In genomic region chr15:44729394-44729913, GRCh38 we compare ENCODE assay signal across 8 cellular contexts. TPM values are rescaled to one million over a fixed set of nuclear protein-coding genes. Genes with fewer than 3 reads are reported as not detected.
DNase-seq lines count a peak whose midpoint lies in the region; ATAC-seq, FAIRE-seq and TF ChIP-seq lines count a peak whose summit lies in the region.

No MANE protein-coding gene starts in this region.

- no peak for TF ChIP-seq POLR2A in body of pancreas (IDR thresholded peaks at IDR 0.05)

- H3K27me3 ChIP-seq in body of pancreas (no peaks in the 10 kb centered on the region), keratinocyte (ENCODE audit: control insufficient read depth, extremely low read depth, insufficient read depth, low read length) (no peaks in the 10 kb centered on the region)

- H2AFZ ChIP-seq in keratinocyte (ENCODE audit: control insufficient read depth, low read length) = peak overlapping the region; percentile 97

- ATAC-seq in Right ventricle myocardium inferior = peak; percentile 15
- ATAC-seq in body of pancreas = no peak
- peak; percentile 24 for ATAC-seq in stimulated activated memory B cell treated with anti-CD40 and anti-IgM and Interleukin-4, amounts not matched to agents 10 μg/mL and 1 μg/mL and 100 μg/mL, for 72 hours
- ATAC-seq in GM21526 (IDR thresholded peaks at IDR 0.05; ENCODE audit: low FRiP score, unreplicated experiment) = no peak

- intact Hi-C loops in Right ventricle myocardium inferior (cut with DNase I) (no loop called here), cardiac septum (cut with DNase I) (loop anchor here (2.0 to 10.0 kb wide), 3 partner anchors 67 to 305 kb away; partner anchors contain the start of genes CTDSPL2, EIF3J and SPG11), body of pancreas (cut with DNase I) (no loop called here)

- H3K4me3 Mint-ChIP-seq in stimulated activated memory B cell treated with anti-CD40 and anti-IgM and Interleukin-4, amounts not matched to agents 10 μg/mL and 1 μg/mL and 100 μg/mL, for 72 hours = peak overlapping the region; percentile 99

- no peaks in the 10 kb centered on the region for H3K36me3 ChIP-seq in body of pancreas (replicated peaks in 1 of 2; ENCODE audit: insufficient read depth in 1 of 2, low read depth in 2 of 2)
- no peaks in the 10 kb centered on the region for H3K36me3 ChIP-seq in keratinocyte (ENCODE audit: control insufficient read depth in 2 of 2, extremely low read depth in 1 of 2, insufficient read depth in 2 of 2, low read length in 2 of 2)

- H3K9me1 ChIP-seq in keratinocyte (ENCODE audit: control insufficient read depth, extremely low read depth, insufficient read depth, low read length) = no peaks in the 10 kb centered on the region

- peaks cover 10% of the 10 kb centered on the region for H3K36me3 Mint-ChIP-seq in stimulated activated memory B cell treated with anti-CD40 and anti-IgM and Interleukin-4, amounts not matched to agents 10 μg/mL and 1 μg/mL and 100 μg/mL, for 72 hours

- H3K4me1 ChIP-seq in body of pancreas (peaks cover 19% of the 10 kb centered on the region), keratinocyte (ENCODE audit: control insufficient read depth, extremely low read depth, insufficient read depth, low read length) (peaks cover 40% of the 10 kb centered on the region)

- H3K27ac ChIP-seq in body of pancreas (peak overlapping the region; percentile 91 to 97 (median 96)), keratinocyte (ENCODE audit: control insufficient read depth, insufficient read depth, low read length) (peak overlapping the region; percentile 97)

- FAIRE-seq in keratinocyte (lab: Jason Lieb, UNC) = no peak

- H3K4me2 ChIP-seq in keratinocyte (ENCODE audit: control insufficient read depth, extremely low read depth, insufficient read depth, low read depth, low read length) = peak overlapping the region; percentile 93

- no peaks in the 10 kb centered on the region for H3K9me3 Mint-ChIP-seq in stimulated activated memory B cell treated with anti-CD40 and anti-IgM and Interleukin-4, amounts not matched to agents 10 μg/mL and 1 μg/mL and 100 μg/mL, for 72 hours

- H3K4me3 ChIP-seq in body of pancreas = peak overlapping the region; percentile 38 to 44
- peak overlapping the region; percentile 52 to 90 (median 87) for H3K4me3 ChIP-seq in keratinocyte (ENCODE audit: control insufficient read depth in 2 of 3, extremely low read depth in 1 of 3, insufficient read depth in 2 of 3, low read depth in 1 of 3, low read length in 3 of 3)

- H3K9ac ChIP-seq in keratinocyte (ENCODE audit: control insufficient read depth, extremely low read depth, insufficient read depth, low read length) = peak overlapping the region; percentile 90

- DNase-seq in Right ventricle myocardium inferior (ENCODE audit: missing footprints) (no peak), cardiac septum (ENCODE audit: low spot score) (no peak), NCI-H526 treated with DMSO at 0.1 percent for 48 hours (lab: John Stamatoyannopoulos, UW) (peak; percentile 77), body of pancreas (no peak), keratinocyte (ENCODE audit: low read depth, low spot score) (no peak), globus pallidus (ENCODE audit: low spot score) (no peak)

- H3K9me3 ChIP-seq in body of pancreas = no peaks in the 10 kb centered on the region
- no peaks in the 10 kb centered on the region for H3K9me3 ChIP-seq in keratinocyte (ENCODE audit: control insufficient read depth, low read depth, low read length)

- peaks cover 2% of the 10 kb centered on the region for H3K79me2 ChIP-seq in keratinocyte (ENCODE audit: control insufficient read depth, insufficient read depth, low read length)

- dilution Hi-C loops in keratinocyte (cut with MboI; ENCODE audit: extremely low pct_ligation_motif_present, low sequenced_read_pairs) = no loop called here

- H3K4me1 Mint-ChIP-seq in stimulated activated memory B cell treated with anti-CD40 and anti-IgM and Interleukin-4, amounts not matched to agents 10 μg/mL and 1 μg/mL and 100 μg/mL, for 72 hours = peaks cover 60% of the 10 kb centered on the region

- 6 to 10% methylated on average over 17 to 20 of the region's 20 CpGs for WGBS in body of pancreas, 2 donors

- no peak for TF ChIP-seq CTCF in body of pancreas (IDR thresholded peaks at IDR 0.05)
- TF ChIP-seq CTCF in keratinocyte (optimal IDR thresholded peaks at IDR 0.05 in 1 of 3, IDR thresholded peaks at IDR 0.05 in 1 of 3, conservative IDR thresholded peaks at IDR 0.05 in 1 of 3; ENCODE audit: extremely low read depth in 1 of 3, insufficient read depth in 2 of 3, low read length in 3 of 3) = no peak

- peak overlapping the region; percentile 98 for H3K27ac Mint-ChIP-seq in stimulated activated memory B cell treated with anti-CD40 and anti-IgM and Interleukin-4, amounts not matched to agents 10 μg/mL and 1 μg/mL and 100 μg/mL, for 72 hours

- no peaks in the 10 kb centered on the region for H3K27me3 Mint-ChIP-seq in stimulated activated memory B cell treated with anti-CD40 and anti-IgM and Interleukin-4, amounts not matched to agents 10 μg/mL and 1 μg/mL and 100 μg/mL, for 72 hours

- no peaks in the 10 kb centered on the region for H4K20me1 ChIP-seq in keratinocyte (ENCODE audit: control insufficient read depth, extremely low read depth, insufficient read depth, low read length)

RNA-seq across cellular contexts. Expression of gene TRIM69, which starts 6.9 kb away (rescaled TPM):
- total RNA-seq in Right ventricle myocardium inferior = 51.9 TPM
- total RNA-seq in cardiac septum = 70.7 TPM
- total RNA-seq in body of pancreas = 1 to 10 TPM; 2.6 to 2.9 TPM
- polyA plus RNA-seq in keratinocyte = 6.2 to 11.0 TPM (median 9.3 TPM) in 3 replicates
- polyA plus RNA-seq in keratinocyte (2011; ENCODE audit: low read depth) = 18.0 TPM
- polyA plus RNA-seq in keratinocyte (2011; cell fraction: cytosol; rRNA removed) = 6.0 and 9.9 TPM in 2 replicates
- polyA plus RNA-seq in keratinocyte (2011; cell fraction: nucleus; rRNA removed) = 3.8 and 4.4 TPM in 2 replicates
- 5.5 and 6.3 TPM in 2 replicates for polyA plus RNA-seq in keratinocyte (2012; ENCODE audit: low replicate concordance)
- 3.2 to 7.2 TPM (median 5.5 TPM) in 3 replicates for polyA minus RNA-seq in keratinocyte
- 3.3 TPM for polyA minus RNA-seq in keratinocyte (2011; cell fraction: cytosol; rRNA and poly(A)+ RNA removed)
- 1.6 and 4.9 TPM in 2 replicates for polyA minus RNA-seq in keratinocyte (2011; cell fraction: nucleus; rRNA and poly(A)+ RNA removed)

RNA-seq across cellular contexts. Expression of gene B2M, which starts 18.1 kb away (rescaled TPM):
- total RNA-seq in Right ventricle myocardium inferior (1,155 TPM), cardiac septum (904 TPM), body of pancreas (100 to 1,000 TPM; 774 to 835 TPM)
- polyA plus RNA-seq in keratinocyte = 2,930 to 4,328 TPM (median 3,098 TPM) in 3 replicates
- 444 TPM for polyA plus RNA-seq in keratinocyte (2011; ENCODE audit: low read depth)
- polyA plus RNA-seq in keratinocyte (2011; cell fraction: cytosol; rRNA removed) = 2,818 and 4,243 TPM in 2 replicates
- polyA plus RNA-seq in keratinocyte (2011; cell fraction: nucleus; rRNA removed) = 4,543 and 5,641 TPM in 2 replicates
- 1,371 and 1,431 TPM in 2 replicates for polyA plus RNA-seq in keratinocyte (2012; ENCODE audit: low replicate concordance)
- polyA minus RNA-seq in keratinocyte = 171 to 639 TPM (median 616 TPM) in 3 replicates
- polyA minus RNA-seq in keratinocyte (2011; cell fraction: cytosol; rRNA and poly(A)+ RNA removed) = 661 TPM
- polyA minus RNA-seq in keratinocyte (2011; cell fraction: nucleus; rRNA and poly(A)+ RNA removed) = 364 and 767 TPM in 2 replicates

RNA-seq across cellular contexts. Expression of gene PATL2, which starts 18.3 kb away (rescaled TPM):
- total RNA-seq in Right ventricle myocardium inferior = 3.3 TPM
- total RNA-seq in cardiac septum = 1.00 TPM
- 1 to 10 TPM; 1.0 to 1.6 TPM for total RNA-seq in body of pancreas
- polyA plus RNA-seq in keratinocyte = 0.15 to 1.0 TPM (median 0.46 TPM) in 3 replicates
- 0.17 TPM for polyA plus RNA-seq in keratinocyte (2011; ENCODE audit: low read depth)
- 0.19 and 0.21 TPM in 2 replicates for polyA plus RNA-seq in keratinocyte (2011; cell fraction: cytosol; rRNA removed)
- polyA plus RNA-seq in keratinocyte (2011; cell fraction: nucleus; rRNA removed) = 2.8 and 3.6 TPM in 2 replicates
- polyA plus RNA-seq in keratinocyte (2012; ENCODE audit: low replicate concordance) = 0.07 and 0.38 TPM in 2 replicates
- polyA minus RNA-seq in keratinocyte = 0.26 to 0.54 TPM in 2 of 3 replicates, not detected in the other
- polyA minus RNA-seq in keratinocyte (2011; cell fraction: cytosol; rRNA and poly(A)+ RNA removed) = not detected
- 0.74 and 1.1 TPM in 2 replicates for polyA minus RNA-seq in keratinocyte (2011; cell fraction: nucleus; rRNA and poly(A)+ RNA removed)

Comparison
In these comparisons a context has a peak if more than half of its experiments do, and no peak if none do; other contexts are left out.
1. ATAC-seq: peak in Right ventricle myocardium inferior (single experiment) and stimulated activated memory B cell treated with anti-CD40 and anti-IgM and Interleukin-4, amounts not matched to agents 10 μg/mL and 1 μg/mL and 100 μg/mL, for 72 hours (single experiment); none in body of pancreas (single experiment) and GM21526 (single experiment).
2. RNA of gene TRIM69, which starts 6.9 kb away (total RNA-seq): 70.7 TPM in cardiac septum (single experiment) and 51.9 TPM in Right ventricle myocardium inferior (single experiment); 2.6 to 2.9 TPM in body of pancreas; every median in the first group is over 10 times any median in the second.